ENCODE assay signal across 34 cellular contexts in genomic region chr2:20100711-20101110, GRCh38.
"Had no signal": no experiment of that assay in that cellular context is flagged by ENCODE, and none has a peak within 500 bp of the region (broad histone marks: within the 10 kb centered on the region; RNA-seq: fewer than 3 reads in every experiment).

No MANE protein-coding gene starts in this region.

- H3K27ac Mint-ChIP-seq: activated B cell treated with CpG ODN at 0.5 μM for 24 hours; activated CD4-positive, alpha-beta memory T cell treated with anti-CD3 and anti-CD28 coated beads for 36 hours; activated CD4-positive, alpha-beta T cell treated with anti-CD3 and anti-CD28 coated beads, Interleukin-2, amount 10 ng/mL, durations not matched to agents 24 days and 14 days; activated CD8-positive, alpha-beta T cell treated with anti-CD3 and anti-CD28 coated beads for 36 hours; activated naive CD4-positive, alpha-beta T cell treated with anti-CD3 and anti-CD28 coated beads, Interleukin-2, amount 10 ng/mL, durations not matched to agents 7 days and 5 days; activated naive CD4-positive, alpha-beta T cell treated with anti-CD3 and anti-CD28 coated beads, Interleukin-2, amount 50 U/mL, for 24 hours; activated naive CD8-positive, alpha-beta T cell; activated naive CD8-positive, alpha-beta T cell treated with anti-CD3 and anti-CD28 coated beads, Interleukin-2, amount 10 ng/mL, durations not matched to agents 7 days and 5 days; activated naive CD8-positive, alpha-beta T cell treated with anti-CD3 and anti-CD28 coated beads, Interleukin-2, amount 50 U/mL, for 24 hours; activated T-cell treated with anti-CD3 and anti-CD28 coated beads, Interleukin-2, amount 50 U/mL, for 72 hours; activated T-helper 1 cell treated with anti-CD3 and anti-CD28 coated beads, Interleukin-12 subunit alpha, Interleukin-12 subunit beta, Interleukin-2, Interleukin-4 antibody, amounts not matched to agents 30 ng/mL and 10 ng/mL and 1 ng/mL, durations not matched to agents 14 hours and 24 hours and 36 hours; activated T-helper 17 cell treated with anti-CD3 and anti-CD28 coated beads, Interleukin-2, amount 50 U/mL, for 72 hours; T-cell; T-helper 2 cell treated with Interferon-gamma antibody and Interleukin-4, amounts not matched to agents 5 μg/mL and 100 μg/mL, for 36 hours had no signal

- H3K9me3 Mint-ChIP-seq: activated CD8-positive, alpha-beta T cell treated with anti-CD3 and anti-CD28 coated beads for 36 hours; activated naive CD4-positive, alpha-beta T cell treated with anti-CD3 and anti-CD28 coated beads, Interleukin-2, amount 50 U/mL, for 24 hours; activated naive CD8-positive, alpha-beta T cell treated with anti-CD3 and anti-CD28 coated beads, Interleukin-2, amount 50 U/mL, for 24 hours; central memory CD8-positive, alpha-beta T cell had no signal

- H3K36me3 Mint-ChIP-seq: activated CD4-positive, alpha-beta memory T cell treated with anti-CD3 and anti-CD28 coated beads for 36 hours; activated naive CD4-positive, alpha-beta T cell treated with anti-CD3 and anti-CD28 coated beads, Interleukin-2, amount 10 ng/mL, durations not matched to agents 7 days and 5 days; activated naive CD4-positive, alpha-beta T cell treated with anti-CD3 and anti-CD28 coated beads, Interleukin-2, amount 50 U/mL, for 24 hours; activated naive CD8-positive, alpha-beta T cell; activated naive CD8-positive, alpha-beta T cell treated with anti-CD3 and anti-CD28 coated beads, Interleukin-2, amount 10 ng/mL, durations not matched to agents 7 days and 5 days; brain had no signal

- DNase-seq: activated B cell treated with CpG ODN at 0.5 μM for 24 hours; activated CD4-positive, alpha-beta memory T cell treated with anti-CD3 and anti-CD28 coated beads for 36 hours; activated CD4-positive, alpha-beta T cell treated with anti-CD3 and anti-CD28 coated beads for 4 hours; activated CD4-positive, alpha-beta T cell treated with anti-CD3 and anti-CD28 coated beads, Interleukin-2, amount 10 ng/mL, durations not matched to agents 24 days and 14 days; activated CD4-positive, alpha-beta T cell treated with anti-CD3 and anti-CD28 coated beads, Interleukin-2, amount 50 U/mL, for 1 hour; activated CD4-positive, alpha-beta T cell treated with anti-CD3 and anti-CD28 coated beads, Interleukin-2, amount 50 U/mL, for 4 hours; activated CD4-positive, CD25-positive, alpha-beta regulatory T cell treated with anti-CD3 and anti-CD28 coated beads, Interleukin-2, amount 50 U/mL, for 72 hours; activated CD8-positive, alpha-beta memory T cell treated with anti-CD3 and anti-CD28 coated beads, Interleukin-2, amount 50 U/mL, for 4 hours; activated CD8-positive, alpha-beta T cell treated with anti-CD3 and anti-CD28 coated beads for 36 hours; activated gamma-delta T cell; activated naive CD4-positive, alpha-beta T cell treated with anti-CD3 and anti-CD28 coated beads, Interleukin-2, amount 10 ng/mL, durations not matched to agents 7 days and 5 days; activated naive CD4-positive, alpha-beta T cell treated with Interleukin-2 at 50 U/mL for 16 hours; activated naive CD8-positive, alpha-beta T cell treated with anti-CD3 and anti-CD28 coated beads, Interleukin-2, amount 10 ng/mL, durations not matched to agents 7 days and 5 days; activated naive CD8-positive, alpha-beta T cell treated with anti-CD3 and anti-CD28 coated beads, Interleukin-2, amount 50 U/mL, for 24 hours; activated T-cell treated with anti-CD3 and anti-CD28 coated beads for 4 hours; activated T-cell treated with anti-CD3 and anti-CD28 coated beads, Interleukin-2, amount 50 U/mL, for 1 hour; activated T-cell treated with anti-CD3 and anti-CD28 coated beads, Interleukin-2, amount 50 U/mL, for 4 hours; activated T-cell treated with anti-CD3 and anti-CD28 coated beads, Interleukin-2, amount 50 U/mL, for 72 hours; amygdala; anterior cingulate cortex; caudate nucleus; cerebellar nuclear complex; T-cell; T-helper 2 cell; T-helper 9 cell had no signal

- H3K36me3 ChIP-seq: ascending aorta, cardiac muscle cell had no signal

- H3K4me1 Mint-ChIP-seq: activated B cell treated with CpG ODN at 0.5 μM for 24 hours; activated naive CD4-positive, alpha-beta T cell treated with anti-CD3 and anti-CD28 coated beads, Interleukin-2, amount 50 U/mL, for 24 hours; activated naive CD8-positive, alpha-beta T cell treated with anti-CD3 and anti-CD28 coated beads, Interleukin-2, amount 50 U/mL, for 24 hours; activated T-helper 17 cell treated with anti-CD3 and anti-CD28 coated beads, Interleukin-2, amount 50 U/mL, for 72 hours; central memory CD8-positive, alpha-beta T cell; T-cell had no signal

- H3K27me3 ChIP-seq: ascending aorta, cardiac muscle cell had no signal

- H3K4me3 Mint-ChIP-seq: activated B cell treated with CpG ODN at 0.5 μM for 24 hours; activated CD4-positive, alpha-beta memory T cell treated with anti-CD3 and anti-CD28 coated beads for 36 hours; activated CD4-positive, alpha-beta T cell treated with anti-CD3 and anti-CD28 coated beads, Interleukin-2, amount 10 ng/mL, durations not matched to agents 24 days and 14 days; activated CD8-positive, alpha-beta T cell treated with anti-CD3 and anti-CD28 coated beads for 36 hours; activated naive CD4-positive, alpha-beta T cell treated with anti-CD3 and anti-CD28 coated beads, Interleukin-2, amount 10 ng/mL, durations not matched to agents 7 days and 5 days; activated naive CD4-positive, alpha-beta T cell treated with anti-CD3 and anti-CD28 coated beads, Interleukin-2, amount 50 U/mL, for 24 hours; activated naive CD8-positive, alpha-beta T cell; activated naive CD8-positive, alpha-beta T cell treated with anti-CD3 and anti-CD28 coated beads, Interleukin-2, amount 10 ng/mL, durations not matched to agents 7 days and 5 days; activated naive CD8-positive, alpha-beta T cell treated with anti-CD3 and anti-CD28 coated beads, Interleukin-2, amount 50 U/mL, for 24 hours; activated T-cell treated with anti-CD3 and anti-CD28 coated beads, Interleukin-2, amount 50 U/mL, for 4 hours; activated T-cell treated with anti-CD3 and anti-CD28 coated beads, Interleukin-2, amount 50 U/mL, for 72 hours; activated T-helper 1 cell treated with anti-CD3 and anti-CD28 coated beads, Interleukin-12 subunit alpha, Interleukin-12 subunit beta, Interleukin-2, Interleukin-4 antibody, amounts not matched to agents 30 ng/mL and 10 ng/mL and 1 ng/mL, durations not matched to agents 14 hours and 24 hours and 36 hours; activated T-helper 17 cell treated with anti-CD3 and anti-CD28 coated beads, Interleukin-2, amount 50 U/mL, for 72 hours; brain; central memory CD8-positive, alpha-beta T cell; T-cell; T-helper 2 cell treated with Interferon-gamma antibody and Interleukin-4, amounts not matched to agents 5 μg/mL and 100 μg/mL, for 36 hours had no signal

- H3K9me3 ChIP-seq: ascending aorta had no signal

- H3K4me3 ChIP-seq: ascending aorta, cardiac muscle cell had no signal

- H3K4me1 ChIP-seq: ascending aorta had no signal
